In the genomic region with DNA sequence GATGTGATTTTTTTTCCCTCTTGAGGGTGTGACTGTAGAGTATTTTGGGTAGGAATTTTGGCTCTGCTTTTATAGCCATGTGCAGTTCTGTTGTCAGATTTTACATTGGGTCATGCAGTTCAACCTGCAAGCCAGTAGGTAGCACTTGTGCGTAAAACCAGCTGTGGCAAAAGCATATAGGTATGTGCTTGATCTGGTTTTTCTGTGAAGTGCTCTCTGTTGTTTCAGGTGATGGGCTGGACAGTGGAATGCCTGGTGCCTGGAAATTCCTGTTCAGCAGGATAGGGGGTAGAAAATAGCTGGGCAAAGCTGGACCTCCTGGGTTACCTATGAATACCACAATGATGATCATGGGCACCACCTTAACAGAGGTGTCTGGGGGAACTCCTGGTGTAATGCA, we compare ENCODE assay signal across 17 cellular contexts.
DNase-seq lines count a peak whose midpoint lies in the region; ATAC-seq, FAIRE-seq and TF ChIP-seq lines count a peak whose summit lies in the region.
"Had no signal": no experiment of that assay in that cellular context is flagged by ENCODE, and none has a peak within 500 bp of the region (broad histone marks: within the 10 kb centered on the region; RNA-seq: fewer than 3 reads in every experiment).

No MANE protein-coding gene starts in this region.

- H3K4me2 ChIP-seq in Loucy (ENCODE audit: low read depth, low read length, poor library complexity, severe bottlenecking) (no peak overlapping the region), GM12878 (ENCODE audit: control insufficient read depth, insufficient read depth) (no peak overlapping the region)

- H3K9me3 ChIP-seq in Loucy (ENCODE audit: insufficient read depth, low read depth, low read length) (no peaks in the 10 kb centered on the region), GM12878 (replicated peaks; ENCODE audit: control insufficient read depth, insufficient read depth, low read length) (no peaks in the 10 kb centered on the region), lower lobe of right lung (no peaks in the 10 kb centered on the region)
- H3K9me3 ChIP-seq: Peyer's patch, sigmoid colon, tibial artery had no signal

- no peaks in the 10 kb centered on the region for H3F3A ChIP-seq in Loucy (ENCODE audit: low read depth)

- WGBS in GM12878 (ENCODE audit: insufficient coverage, insufficient replicate concordance, low lambda C conversion rate, missing lambda C conversion rate): 80% methylated on average over 1 of the region's 1 CpG

- in situ Hi-C loops in GM12878 (cut with MboI): no loop called here

- no peak overlapping the region for H3K9ac ChIP-seq in Loucy (ENCODE audit: low read depth, low read length, poor library complexity, severe bottlenecking)
- H3K9ac ChIP-seq in GM12878 (ENCODE audit: control insufficient read depth, insufficient read depth, low read length): no peak overlapping the region

- TF ChIP-seq POLR2A in GM12878 (IDR thresholded peaks at IDR 0.05; ENCODE audit: low read depth, low read length): no peak

- SMC1A ChIA-PET in GM12878 (lab: Charles Lee; ENCODE audit: uncharacterized antibody, unreplicated experiment): no interaction called here

- intact Hi-C loops in GM12878 (cut with micrococcal nuclease; ENCODE audit: unreplicated experiment): no loop called here
- intact Hi-C loops in lower lobe of right lung (cut with DNase I): no loop called here

- no peak overlapping the region for H3K4me3 ChIP-seq in Loucy (ENCODE audit: low read length, poor library complexity, severe bottlenecking)
- no peak overlapping the region for H3K4me3 ChIP-seq in GM12878
- H3K4me3 ChIP-seq in lower lobe of right lung: no peak overlapping the region
- H3K4me3 ChIP-seq: heart right ventricle, K562, Peyer's patch, sigmoid colon, tibial artery had no signal

- no peaks in the 10 kb centered on the region for H3K79me2 ChIP-seq in Loucy (ENCODE audit: insufficient read depth, low read length)
- H3K79me2 ChIP-seq in GM12878 (ENCODE audit: control insufficient read depth, insufficient read depth, low read length): no peaks in the 10 kb centered on the region

- peak; percentile 63 for TF ChIP-seq CTCF in Loucy (conservative IDR thresholded peaks at IDR 0.05; ENCODE audit: low read length)
- no peak for TF ChIP-seq CTCF in GM12878 (IDR thresholded peaks at IDR 0.05 in 2 of 3, conservative IDR thresholded peaks at IDR 0.05 in 1 of 3; ENCODE audit: control insufficient read depth in 2 of 3, extremely low read depth in 1 of 3, insufficient read depth in 1 of 3, low read depth in 3 of 3, low read length in 3 of 3)
- no peak for TF ChIP-seq CTCF in lower lobe of right lung (IDR thresholded peaks at IDR 0.05)

- H3K9me2 ChIP-seq in Loucy (replicated peaks; ENCODE audit: low read depth, low read length): no peaks in the 10 kb centered on the region

- H4K20me1 ChIP-seq in Loucy (ENCODE audit: insufficient read depth, low read length, poor library complexity, severe bottlenecking) (no peaks in the 10 kb centered on the region), GM12878 (ENCODE audit: control insufficient read depth, insufficient read depth) (no peaks in the 10 kb centered on the region)

- POLR2A ChIA-PET in GM12878 (lab: Charles Lee): no interaction called here

- H3K27me3 ChIP-seq in Loucy (ENCODE audit: insufficient read depth, low read length, poor library complexity, severe bottlenecking) (no peaks in the 10 kb centered on the region), GM12878 (replicated peaks in 1 of 2; ENCODE audit: control insufficient read depth in 2 of 2, insufficient read depth in 2 of 2, low read length in 1 of 2) (no peaks in the 10 kb centered on the region), lower lobe of right lung (ENCODE audit: low read depth) (no peaks in the 10 kb centered on the region)
- H3K27me3 ChIP-seq: heart right ventricle, Peyer's patch, sigmoid colon, tibial artery had no signal

- no peak overlapping the region for H3K27ac ChIP-seq in GM12878 (ENCODE audit: control insufficient read depth, insufficient read depth)
- no peak overlapping the region for H3K27ac ChIP-seq in lower lobe of right lung
- H3K27ac ChIP-seq: heart right ventricle, HL-60, Peyer's patch, sigmoid colon, tibial artery had no signal

- DNase-seq in DMS53 treated with DMSO at 0.1 percent for 48 hours (lab: John Stamatoyannopoulos, UW; ENCODE audit: unreplicated experiment) (peak; percentile 8), GM12878 (ENCODE audit: low read depth, low spot score) (no peak), lower lobe of right lung (no peak), HuH-7.5 (ENCODE audit: low spot score) (no peak), cortex of kidney (lab: John Stamatoyannopoulos, UW) (no peak)
- no peak for DNase-seq in stimulated activated CD8-positive, alpha-beta memory T cell treated with anti-CD3 and anti-CD28 coated beads, Interleukin-4, amount 100 ng/mL, for 48 hours
- DNase-seq: heart right ventricle; NCI-H2029; Peyer's patch; sigmoid colon; stimulated activated naive CD4-positive, alpha-beta T cell treated with Interleukin-2 at 50 U/mL for 16 hours; tibial artery had no signal

- H3K36me3 ChIP-seq in Loucy (ENCODE audit: insufficient read depth, low read length) (no peaks in the 10 kb centered on the region), GM12878 (ENCODE audit: control insufficient read depth in 2 of 2, insufficient read depth in 2 of 2, low read length in 1 of 2) (no peaks in the 10 kb centered on the region), lower lobe of right lung (no peaks in the 10 kb centered on the region)
- H3K36me3 ChIP-seq: heart right ventricle, Peyer's patch, sigmoid colon, tibial artery had no signal

- ATAC-seq in GM12878: no peak
- peak; percentile 24 to 41 for ATAC-seq in lower lobe of right lung
- no peak for ATAC-seq in GM19463 (IDR thresholded peaks at IDR 0.05; ENCODE audit: unreplicated experiment)
- ATAC-seq: heart right ventricle, K562 had no signal

- RAD21 ChIA-PET in GM12878 (lab: Charles Lee; ENCODE audit: unreplicated experiment): no interaction called here

- no peaks in the 10 kb centered on the region for H3K4me1 ChIP-seq in Loucy (ENCODE audit: insufficient read depth, low read length, poor library complexity, severe bottlenecking)
- H3K4me1 ChIP-seq in GM12878 (ENCODE audit: control insufficient read depth, insufficient read depth, low read length): no peaks in the 10 kb centered on the region
- H3K4me1 ChIP-seq in lower lobe of right lung: no peaks in the 10 kb centered on the region
- H3K4me1 ChIP-seq: heart right ventricle, Peyer's patch, sigmoid colon, tibial artery had no signal

- no TSS peak for BruUV-seq in GM12878 (replicated peaks; lab: Mats Ljungman, UMichigan)

- H2AFZ ChIP-seq in Loucy (ENCODE audit: low read length) (no peak overlapping the region), GM12878 (ENCODE audit: control insufficient read depth, low read depth, low read length) (no peak overlapping the region)

- CTCF ChIA-PET in GM12878 (lab: Yijun Ruan, JAX): no interaction called here

- 0 out of 2 replicates have a peak, but pooled peaks have one; percentile 8 for TF ChIP-seq RAD21 in GM12878 (IDR thresholded peaks at IDR 0.05; ENCODE audit: insufficient read depth, low read depth, low read length)

- FAIRE-seq in GM12878 (lab: Jason Lieb, UNC): no peak
- FAIRE-seq: K562, keratinocyte had no signal

- TF ChIP-seq EP300 in GM12878 (IDR thresholded peaks at IDR 0.05; ENCODE audit: borderline replicate concordance in 1 of 2, control insufficient read depth in 1 of 2, low read depth in 2 of 2, low read length in 2 of 2): no peak

TF ChIP-seq in GM12878, 131 proteins besides CTCF, POLR2A, EP300 and RAD21 (continues in another document):
- TF ChIP-seq FOS (IDR thresholded peaks at IDR 0.05; ENCODE audit: borderline replicate concordance, extremely low read depth, insufficient read length) (no peak), EGR1 (IDR thresholded peaks at IDR 0.05; ENCODE audit: borderline replicate concordance in 1 of 2, low read depth in 2 of 2, low read length in 2 of 2) (no peak), HCFC1 (IDR thresholded peaks at IDR 0.05; ENCODE audit: low read length) (no peak), ZNF384 (IDR thresholded peaks at IDR 0.05; ENCODE audit: borderline replicate concordance, low read depth, low read length) (no peak)
- TF ChIP-seq, protein P1, sequence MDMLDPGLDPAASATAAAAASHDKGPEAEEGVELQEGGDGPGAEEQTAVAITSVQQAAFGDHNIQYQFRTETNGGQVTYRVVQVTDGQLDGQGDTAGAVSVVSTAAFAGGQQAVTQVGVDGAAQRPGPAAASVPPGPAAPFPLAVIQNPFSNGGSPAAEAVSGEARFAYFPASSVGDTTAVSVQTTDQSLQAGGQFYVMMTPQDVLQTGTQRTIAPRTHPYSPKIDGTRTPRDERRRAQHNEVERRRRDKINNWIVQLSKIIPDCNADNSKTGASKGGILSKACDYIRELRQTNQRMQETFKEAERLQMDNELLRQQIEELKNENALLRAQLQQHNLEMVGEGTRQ (IDR thresholded peaks at IDR 0.05; ENCODE audit: borderline replicate concordance, low read depth, low read length): no peak
- TF ChIP-seq, protein P2, sequence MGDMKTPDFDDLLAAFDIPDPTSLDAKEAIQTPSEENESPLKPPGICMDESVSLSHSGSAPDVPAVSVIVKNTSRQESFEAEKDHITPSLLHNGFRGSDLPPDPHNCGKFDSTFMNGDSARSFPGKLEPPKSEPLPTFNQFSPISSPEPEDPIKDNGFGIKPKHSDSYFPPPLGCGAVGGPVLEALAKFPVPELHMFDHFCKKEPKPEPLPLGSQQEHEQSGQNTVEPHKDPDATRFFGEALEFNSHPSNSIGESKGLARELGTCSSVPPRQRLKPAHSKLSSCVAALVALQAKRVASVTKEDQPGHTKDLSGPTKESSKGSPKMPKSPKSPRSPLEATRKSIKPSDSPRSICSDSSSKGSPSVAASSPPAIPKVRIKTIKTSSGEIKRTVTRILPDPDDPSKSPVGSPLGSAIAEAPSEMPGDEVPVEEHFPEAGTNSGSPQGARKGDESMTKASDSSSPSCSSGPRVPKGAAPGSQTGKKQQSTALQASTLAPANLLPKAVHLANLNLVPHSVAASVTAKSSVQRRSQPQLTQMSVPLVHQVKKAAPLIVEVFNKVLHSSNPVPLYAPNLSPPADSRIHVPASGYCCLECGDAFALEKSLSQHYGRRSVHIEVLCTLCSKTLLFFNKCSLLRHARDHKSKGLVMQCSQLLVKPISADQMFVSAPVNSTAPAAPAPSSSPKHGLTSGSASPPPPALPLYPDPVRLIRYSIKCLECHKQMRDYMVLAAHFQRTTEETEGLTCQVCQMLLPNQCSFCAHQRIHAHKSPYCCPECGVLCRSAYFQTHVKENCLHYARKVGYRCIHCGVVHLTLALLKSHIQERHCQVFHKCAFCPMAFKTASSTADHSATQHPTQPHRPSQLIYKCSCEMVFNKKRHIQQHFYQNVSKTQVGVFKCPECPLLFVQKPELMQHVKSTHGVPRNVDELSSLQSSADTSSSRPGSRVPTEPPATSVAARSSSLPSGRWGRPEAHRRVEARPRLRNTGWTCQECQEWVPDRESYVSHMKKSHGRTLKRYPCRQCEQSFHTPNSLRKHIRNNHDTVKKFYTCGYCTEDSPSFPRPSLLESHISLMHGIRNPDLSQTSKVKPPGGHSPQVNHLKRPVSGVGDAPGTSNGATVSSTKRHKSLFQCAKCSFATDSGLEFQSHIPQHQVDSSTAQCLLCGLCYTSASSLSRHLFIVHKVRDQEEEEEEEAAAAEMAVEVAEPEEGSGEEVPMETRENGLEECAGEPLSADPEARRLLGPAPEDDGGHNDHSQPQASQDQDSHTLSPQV (IDR thresholded peaks at IDR 0.05): no peak

Comparison
In these comparisons a context has a peak if more than half of its experiments do, and no peak if none do; other contexts are left out.
1. ATAC-seq: peak in lower lobe of right lung (2 of 2); none in GM12878 (single experiment) and GM19463 (single experiment).